In genomic region chr2:2333076-2333475, GRCh38 we compare ENCODE assay signal across 21 cellular contexts. TPM values are rescaled to one million over a fixed set of nuclear protein-coding genes. Genes with fewer than 3 reads are reported as not detected.
A peak's percentile ranks its signal among the peaks of the same experiment; 100 is the strongest.
DNase-seq lines count a peak whose midpoint lies in the region; TF ChIP-seq lines count a peak whose summit lies in the region.
"Had no signal": no experiment of that assay in that cellular context is flagged by ENCODE, and none has a peak within 500 bp of the region (broad histone marks: within the 10 kb centered on the region; RNA-seq: fewer than 3 reads in every experiment).

No MANE protein-coding gene starts in this region.

- H3K79me2 ChIP-seq in smooth muscle cell (ENCODE audit: low read depth) = no peaks in the 10 kb centered on the region

- H3K4me3 ChIP-seq in smooth muscle cell = no peak overlapping the region
- H3K4me3 ChIP-seq: ovary, SK-N-MC, skin epidermis, upper lobe of right lung had no signal

- no peaks in the 10 kb centered on the region for H3K36me3 ChIP-seq in smooth muscle cell (ENCODE audit: low read depth)
- H3K36me3 ChIP-seq: ovary, upper lobe of right lung had no signal

- no peak overlapping the region for H3K27ac ChIP-seq in smooth muscle cell (ENCODE audit: low read depth)
- H3K27ac ChIP-seq: ovary, SK-N-MC, skin epidermis, upper lobe of right lung had no signal

- 77% methylated on average over 13 of the region's 13 CpGs for WGBS in smooth muscle cell (ENCODE audit: low lambda C conversion rate)

- H3K9me3 ChIP-seq in smooth muscle cell (replicated peaks; ENCODE audit: low read depth) = no peaks in the 10 kb centered on the region
- H3K9me3 ChIP-seq: ovary, upper lobe of right lung had no signal

- no peaks in the 10 kb centered on the region for H3F3A ChIP-seq in smooth muscle cell (ENCODE audit: low read depth)

- no peaks in the 10 kb centered on the region for H3K4me1 ChIP-seq in smooth muscle cell (ENCODE audit: low read depth)
- H3K4me1 ChIP-seq: upper lobe of right lung had no signal

- H3K27me3 ChIP-seq in smooth muscle cell (ENCODE audit: low read depth) = no peaks in the 10 kb centered on the region
- H3K27me3 ChIP-seq: ovary, upper lobe of right lung had no signal

- H4K20me1 ChIP-seq in smooth muscle cell (ENCODE audit: low read depth) = no peaks in the 10 kb centered on the region

- H2AFZ ChIP-seq in smooth muscle cell (ENCODE audit: low read depth) = no peak overlapping the region

- TF ChIP-seq CTCF in smooth muscle cell (IDR thresholded peaks at IDR 0.05; ENCODE audit: borderline replicate concordance, insufficient read depth, poor library complexity, severe bottlenecking) = no peak

- H3K4me2 ChIP-seq in smooth muscle cell = no peak overlapping the region

- H3K9ac ChIP-seq in smooth muscle cell (ENCODE audit: low read depth) = no peak overlapping the region

- DNase-seq in D341Med (ENCODE audit: low spot score) (peak; percentile 48), NCI-H1694 (lab: John Stamatoyannopoulos, UW) (peak; percentile 92), NCI-H524 (lab: John Stamatoyannopoulos, UW) (peak; percentile 67 to 87), cerebellar cortex (ENCODE audit: low spot score) (peak; percentile 83), DMS153 treated with DMSO at 0.1 percent for 48 hours (lab: John Stamatoyannopoulos, UW; ENCODE audit: unreplicated experiment) (no peak), AG08396 (ENCODE audit: low spot score) (no peak), SW480 (ENCODE audit: low spot score) (no peak), smooth muscle cell (lab: John Stamatoyannopoulos, UW; ENCODE audit: unreplicated experiment) (no peak)
- DNase-seq: ACHN; activated CD4-positive, alpha-beta memory T cell treated with anti-CD3 and anti-CD28 coated beads for 36 hours; activated naive CD8-positive, alpha-beta T cell treated with anti-CD3 and anti-CD28 coated beads for 36 hours; activated T-cell treated with anti-CD3 and anti-CD28 coated beads, Interleukin-2, amount 50 U/mL, for 72 hours; CD8-positive, alpha-beta memory T cell; effector memory CD4-positive, alpha-beta T cell; NCI-H1048; OCI-M1; ovary; stimulated activated naive CD4-positive, alpha-beta T cell; upper lobe of right lung had no signal

RNA-seq across cellular contexts. Expression of gene MYT1L, which starts 2.0 kb away (rescaled TPM):
- not detected in 2 replicates for total RNA-seq in smooth muscle cell
- polyA plus RNA-seq in smooth muscle cell = 0.29 TPM in 1 of 2 replicates, not detected in the other
- total RNA-seq: activated CD4-positive, alpha-beta memory T cell treated with anti-CD3 and anti-CD28 coated beads for 36 hours; CD8-positive, alpha-beta memory T cell; ovary; upper lobe of right lung had no signal
- polyA plus RNA-seq: CD8-positive, alpha-beta memory T cell had no signal

Comparison
In these comparisons a context has a peak if more than half of its experiments do, and no peak if none do; other contexts are left out.
1. DNase-seq: peak in D341Med (single experiment), NCI-H1694 (single experiment), NCI-H524 (2 of 2) and cerebellar cortex (single experiment); none in DMS153 treated with DMSO at 0.1 percent for 48 hours (single experiment), AG08396 (single experiment), SW480 (single experiment) and smooth muscle cell (single experiment).